In genomic region chr17:78779271-78779600, GRCh38 we compare ENCODE assay signal across 1 cellular context.
TF ChIP-seq lines count a peak whose summit lies in the region.

No MANE protein-coding gene starts in this region.

TF ChIP-seq in HepG2, 621 proteins besides CTCF, POLR2A, EP300 and RAD21:
- TF ChIP-seq ZNF460 (CRISPR knock-in tag; IDR thresholded peaks at IDR 0.05; ENCODE audit: borderline replicate concordance), result peak; percentile 42; the same call in 1 of the 2 replicates
- TF ChIP-seq TBX2 (CRISPR knock-in tag; IDR thresholded peaks at IDR 0.05; ENCODE audit: borderline replicate concordance), result 0 out of 2 replicates have a peak, but pooled peaks have one; percentile 13
- 0 out of 2 replicates have a peak, but pooled peaks have one; percentile 51 for TF ChIP-seq ZNF770 (CRISPR knock-in tag; IDR thresholded peaks at IDR 0.05)
